8 cellular contexts compared by ENCODE assay signal in the genomic region with DNA sequence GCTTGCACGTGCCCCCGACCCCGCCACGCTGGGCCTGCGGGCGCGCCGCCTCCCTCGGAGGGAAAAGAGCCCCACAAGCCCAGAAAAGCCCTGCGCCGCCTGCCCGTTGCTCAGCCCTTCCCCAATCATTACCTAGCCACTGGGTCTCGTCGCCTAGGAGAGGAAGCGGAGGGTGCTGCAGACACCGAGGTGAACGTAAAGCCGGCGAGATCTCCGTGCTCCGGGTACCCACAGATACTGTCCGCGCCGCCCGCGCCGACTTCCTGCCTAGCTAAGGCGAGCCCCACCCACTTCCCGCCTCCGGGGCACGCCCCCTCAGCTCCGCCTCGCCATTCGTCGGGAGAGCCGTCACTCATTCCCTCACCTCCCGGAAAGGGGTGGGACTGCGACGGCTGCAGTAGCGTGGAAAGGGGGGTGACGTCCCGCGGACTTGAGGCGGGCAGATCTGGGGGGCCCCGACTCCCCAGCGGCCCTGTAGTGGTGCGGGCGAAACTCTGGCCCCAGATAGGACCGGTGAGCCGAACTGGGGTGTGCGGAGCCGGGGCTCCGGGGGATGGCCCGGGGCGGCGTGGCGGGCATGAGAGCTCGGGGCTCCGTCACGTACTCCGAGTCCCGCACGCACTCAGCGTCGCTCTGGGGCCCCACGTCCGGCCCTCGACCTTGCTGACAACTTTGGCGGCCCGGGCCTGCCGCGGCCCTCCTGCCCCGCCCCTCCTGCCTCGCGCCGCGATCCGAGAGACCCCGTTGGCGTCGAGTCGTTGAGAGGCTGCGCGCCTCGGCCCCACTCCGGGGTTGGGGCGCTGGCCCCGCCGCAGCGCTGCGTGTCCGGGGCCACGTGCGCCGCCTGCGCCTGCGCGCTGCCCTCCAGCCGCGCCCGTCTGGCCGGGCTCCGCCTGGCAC. TPM values are rescaled to one million over a fixed set of nuclear protein-coding genes. Genes with fewer than 3 reads are reported as not detected.
DNase-seq lines count a peak whose midpoint lies in the region; FAIRE-seq and TF ChIP-seq lines count a peak whose summit lies in the region.

A gene (minus strand): TSS at position 239 of the 900 bp plus-strand sequence. CDS start 3,778 bp downstream, outside the sequence.

- peak within 1 kb of the TSS; percentile 94 to 100 (median 98) for H3K27ac Mint-ChIP-seq in H9
- H3K27ac Mint-ChIP-seq in neural progenitor cell = peak within 1 kb of the TSS; percentile 74

- no peak within 1 kb of the TSS for H3K56ac ChIP-seq in H9 (ENCODE audit: insufficient read length, low read depth, low read length)

- H3K36me3 ChIP-seq in neural progenitor cell = peaks cover 20% of the 10 kb centered on the region
- H3K36me3 ChIP-seq in stomach smooth muscle (ENCODE audit: control insufficient read depth in 2 of 2, insufficient read depth in 2 of 2, low read length in 2 of 2) = peaks cover 7 to 10% of the 10 kb centered on the region in 2 donors

- H3K9me3 ChIP-seq in H9 (ENCODE audit: control insufficient read depth, low read depth, low read length) (no peaks in the 10 kb centered on the region), neural progenitor cell (ENCODE audit: low read depth) (no peaks in the 10 kb centered on the region), stomach smooth muscle (ENCODE audit: control insufficient read depth in 2 of 2, low read length in 2 of 2) (no peaks in the 10 kb centered on the region)

- FAIRE-seq in G401.6 (lab: Jason Lieb, UNC) = peak; percentile 55

- H3K4me1 ChIP-seq in H9 (ENCODE audit: insufficient read depth, low read length) = peaks cover 9% of the 10 kb centered on the region; the same call in 1 of the 2 replicates
- H3K4me1 ChIP-seq in neural progenitor cell = peaks cover 51% of the 10 kb centered on the region
- peaks cover 41% of the 10 kb centered on the region for H3K4me1 ChIP-seq in stomach smooth muscle (ENCODE audit: control insufficient read depth, insufficient read depth, low read length)

- H4K20me1 ChIP-seq in H9 (ENCODE audit: control insufficient read depth, insufficient read depth, insufficient read length) (no peaks in the 10 kb centered on the region), neural progenitor cell (ENCODE audit: low read depth) (peaks cover 48% of the 10 kb centered on the region)

- H3K4me3 Mint-ChIP-seq in H9 (peak within 1 kb of the TSS; percentile 97 to 98), neural progenitor cell (peak within 1 kb of the TSS; percentile 97)

- peaks cover 66% of the 10 kb centered on the region for H3F3A ChIP-seq in neural progenitor cell (ENCODE audit: low read depth)

- no peak within 1 kb of the TSS for H4K5ac ChIP-seq in H9 (ENCODE audit: insufficient read length, low read depth, low read length)

- H3K23ac ChIP-seq in H9 (ENCODE audit: insufficient read length, low read depth, low read length) = no peak within 1 kb of the TSS

- peak within 1 kb of the TSS; percentile 93 for H3K18ac ChIP-seq in H9 (ENCODE audit: insufficient read length, low read depth, low read length)

- peaks cover 24% of the 10 kb centered on the region for H3K27me3 Mint-ChIP-seq in H9 (ENCODE audit: low read depth)
- H3K27me3 Mint-ChIP-seq in neural progenitor cell (ENCODE audit: insufficient read depth, low read depth) = peaks cover 12% of the 10 kb centered on the region

- peaks cover 4% of the 10 kb centered on the region for H3K79me1 ChIP-seq in H9 (ENCODE audit: insufficient read depth, low read depth, low read length, poor library complexity, severe bottlenecking)

- H3K79me2 ChIP-seq in H9 (ENCODE audit: insufficient read depth, low read length) (peaks cover 28% of the 10 kb centered on the region), neural progenitor cell (ENCODE audit: low read depth) (peaks cover 51% of the 10 kb centered on the region)

- H3K4ac ChIP-seq in H9 (ENCODE audit: low read depth, low read length) = no peak within 1 kb of the TSS; the same call in 1 of the 2 replicates

- peak within 1 kb of the TSS; percentile 48 for H3K4me2 ChIP-seq in H9 (ENCODE audit: insufficient read depth, insufficient read length, low read length)
- H3K4me2 ChIP-seq in neural progenitor cell = peak within 1 kb of the TSS; percentile 89

- peaks cover 0 to 2% of the 10 kb centered on the region in 2 experiments; a peak in 2 of 5 replicates for H3K9me3 Mint-ChIP-seq in H9
- no peaks in the 10 kb centered on the region for H3K9me3 Mint-ChIP-seq in neural progenitor cell

- H3T11ph ChIP-seq in H9 (ENCODE audit: low read length) = no peak within 1 kb of the TSS

- H3K27me3 ChIP-seq in H9 (ENCODE audit: insufficient read depth, low read length) = no peaks in the 10 kb centered on the region
- H3K27me3 ChIP-seq in neural progenitor cell = no peaks in the 10 kb centered on the region
- no peaks in the 10 kb centered on the region for H3K27me3 ChIP-seq in stomach smooth muscle (ENCODE audit: control insufficient read depth in 1 of 2, insufficient read depth in 2 of 2, low read length in 2 of 2)

- no peak within 1 kb of the TSS for H2BK120ac ChIP-seq in H9 (ENCODE audit: low read depth, low read length, poor library complexity, severe bottlenecking)

- H2BK5ac ChIP-seq in H9 (ENCODE audit: insufficient read length, low read length) = no peak within 1 kb of the TSS

- no CpG with 5 or more reads among the region's 103 CpGs for WGBS in H9 (ENCODE audit: extremely low coverage, insufficient read length, low lambda C conversion rate)

- no peak within 1 kb of the TSS for H2AFZ ChIP-seq in H9 (ENCODE audit: low read length)
- peak within 1 kb of the TSS; percentile 82 for H2AFZ ChIP-seq in neural progenitor cell (replicated peaks)

- peak within 1 kb of the TSS; percentile 94 for H3K14ac ChIP-seq in H9 (ENCODE audit: insufficient read depth, low read length)

- no peak within 1 kb of the TSS for H2BK20ac ChIP-seq in H9 (ENCODE audit: low read depth, low read length, poor library complexity, severe bottlenecking)

- TF ChIP-seq CTCF in H9 (conservative IDR thresholded peaks at IDR 0.05) (no peak), fibroblast of villous mesenchyme (IDR thresholded peaks at IDR 0.05; ENCODE audit: insufficient read depth, low read depth, low read length) (no peak), neural progenitor cell (IDR thresholded peaks at IDR 0.05) (no peak)

- H3K4me1 Mint-ChIP-seq in H9 (peaks cover 44 to 51% of the 10 kb centered on the region in 2 experiments), neural progenitor cell (peaks cover 49% of the 10 kb centered on the region)

- H3K36me3 Mint-ChIP-seq in H9 (ENCODE audit: insufficient read depth in 1 of 3, low read depth in 3 of 3) = peaks cover 32 to 46% (median 40%) of the 10 kb centered on the region in 3 experiments
- peaks cover 22% of the 10 kb centered on the region for H3K36me3 Mint-ChIP-seq in neural progenitor cell

- no peak within 1 kb of the TSS for H2AK5ac ChIP-seq in H9 (ENCODE audit: insufficient read length, low read length)

- H2BK12ac ChIP-seq in H9 (ENCODE audit: insufficient read length, low read depth, low read length) = no peak within 1 kb of the TSS

- H3K4me3 ChIP-seq in fibroblast of villous mesenchyme (ENCODE audit: low read depth, low read length) (peak within 1 kb of the TSS; percentile 92), neural progenitor cell (peak within 1 kb of the TSS; percentile 88), stomach smooth muscle (ENCODE audit: low read length in 2 of 2) (peak within 1 kb of the TSS; percentile 88 to 91)

- H4K8ac ChIP-seq in H9 (replicated peaks; ENCODE audit: insufficient read length, low read depth, low read length) = no peak within 1 kb of the TSS

- H4K91ac ChIP-seq in H9 (ENCODE audit: insufficient read length, low read depth, low read length) = no peak within 1 kb of the TSS

- H3K9ac ChIP-seq in H9 (ENCODE audit: extremely low read depth, insufficient read length, low read length) = peak within 1 kb of the TSS; percentile 96
- H3K9ac ChIP-seq in neural progenitor cell = peak within 1 kb of the TSS; percentile 23
- H3K9ac ChIP-seq in stomach smooth muscle (ENCODE audit: low read length in 2 of 2) = peak within 1 kb of the TSS; percentile 78 to 97

- peak; percentile 95 for DNase-seq in H9
- peak; percentile 93 for DNase-seq in M059J (ENCODE audit: low read depth)
- peak; percentile 85 for DNase-seq in SHP77 treated with DMSO at 0.1 percent for 48 hours (lab: John Stamatoyannopoulos, UW)
- DNase-seq in activated gamma-delta T cell treated with Interleukin-2 at 50 U/mL for 16 hours = peak; percentile 99
- peak; percentile 98 for DNase-seq in fibroblast of villous mesenchyme (ENCODE audit: low read depth)
- DNase-seq in neural progenitor cell (ENCODE audit: low spot score) = peak; percentile 94

- no peaks in the 10 kb centered on the region for H3K23me2 ChIP-seq in H9 (ENCODE audit: insufficient read length, low read depth, low read length, poor library complexity, severe bottlenecking)

- no peak within 1 kb of the TSS for H2BK15ac ChIP-seq in H9 (ENCODE audit: low read depth, low read length)

- H3K27ac ChIP-seq in H9 (ENCODE audit: insufficient read length, low read depth, low read length) (no peak within 1 kb of the TSS), neural progenitor cell (peak within 1 kb of the TSS; percentile 24), stomach smooth muscle (ENCODE audit: low read length) (peak within 1 kb of the TSS; percentile 92)

RNA-seq across cellular contexts. Expression of the gene that starts here (rescaled TPM):
- total RNA-seq in H9 (2021) = 1,781 and 1,786 TPM in 2 replicates
- total RNA-seq in M059J (2014; rRNA removed; shearing (Covaris generic)) = 3,081 and 3,852 TPM in 2 replicates
- total RNA-seq in fibroblast of villous mesenchyme = 1,401 and 1,535 TPM in 2 replicates
- 1,414 and 2,157 TPM in 2 replicates for total RNA-seq in neural progenitor cell (ENCODE audit: low replicate concordance)

Comparison
In these comparisons a context has a peak if more than half of its experiments do, and no peak if none do; other contexts are left out.
1. H3K9ac ChIP-seq: peak in every context shown above with its lines; median percentile 96 in H9; 88 in stomach smooth muscle; 23 in neural progenitor cell.